14 cellular contexts compared by ENCODE assay signal in the genomic region with DNA sequence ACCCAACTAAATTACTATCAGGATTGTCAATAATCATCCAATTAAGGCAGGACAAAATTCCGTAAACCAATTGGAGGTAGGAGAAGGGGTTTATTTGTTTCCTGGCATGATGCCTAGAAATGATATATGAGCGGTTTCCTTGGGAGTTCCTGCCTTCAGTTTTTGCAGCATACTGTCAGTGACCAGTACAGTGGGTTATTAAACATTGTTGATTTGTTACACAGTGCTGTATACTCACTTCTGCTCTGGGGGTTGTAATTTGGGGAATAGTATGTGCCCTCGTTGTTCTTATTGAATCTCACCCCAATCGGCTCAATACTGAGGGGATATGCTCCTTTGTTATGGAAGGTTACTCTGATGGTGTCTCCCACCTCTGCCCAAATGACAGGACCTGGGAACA. TPM values are rescaled to one million over a fixed set of nuclear protein-coding genes. Genes with fewer than 3 reads are reported as not detected.
DNase-seq lines count a peak whose midpoint lies in the region; ATAC-seq and TF ChIP-seq lines count a peak whose summit lies in the region.
"Had no signal": no experiment of that assay in that cellular context is flagged by ENCODE, and none has a peak within 500 bp of the region (broad histone marks: within the 10 kb centered on the region; RNA-seq: fewer than 3 reads in every experiment).

No MANE protein-coding gene starts in this region.

- H3K27me3 Mint-ChIP-seq in naive thymus-derived CD8-positive, alpha-beta T cell, result peaks cover 4 to 16% (median 11%) of the 10 kb centered on the region in 5 donors
- peaks cover 54% of the 10 kb centered on the region for H3K27me3 Mint-ChIP-seq in activated CD4-positive, alpha-beta memory T cell treated with anti-CD3 and anti-CD28 coated beads, Interleukin-2, amount 10 ng/mL, durations not matched to agents 7 days and 5 days

- DNase-seq in EL (peak; percentile 48), NCI-H1417 (lab: John Stamatoyannopoulos, UW) (peak; percentile 3 to 85 (median 42)), RPMI8226 (peak; percentile 15), fibroblast of villous mesenchyme (ENCODE audit: low read depth) (peak; percentile 40)
- DNase-seq in naive thymus-derived CD8-positive, alpha-beta T cell, result no peak
- DNase-seq in stimulated activated naive CD4-positive, alpha-beta T cell treated with Interleukin-2 at 50 U/mL for 16 hours (lab: John Stamatoyannopoulos, UW), result no peak
- DNase-seq in activated CD4-positive, alpha-beta memory T cell treated with anti-CD3 and anti-CD28 coated beads, Interleukin-2, amount 10 ng/mL, durations not matched to agents 7 days and 5 days, result no peak
- DNase-seq: central memory CD4-positive, alpha-beta T cell; gastrocnemius medialis; posterior cingulate gyrus; stimulated activated CD4-positive, alpha-beta T cell treated with anti-CD3 and anti-CD28 coated beads, Interleukin-4, amount 100 ng/mL, for 4 hours had no signal

- no peaks in the 10 kb centered on the region for H3K9me3 Mint-ChIP-seq in naive thymus-derived CD8-positive, alpha-beta T cell
- H3K9me3 Mint-ChIP-seq in activated CD4-positive, alpha-beta memory T cell treated with anti-CD3 and anti-CD28 coated beads, Interleukin-2, amount 10 ng/mL, durations not matched to agents 7 days and 5 days, result no peaks in the 10 kb centered on the region
- H3K9me3 Mint-ChIP-seq: activated T-helper 17 cell treated with anti-CD3 and anti-CD28 coated beads, Interleukin-2, amount 50 U/mL, for 72 hours had no signal

- H3K27ac Mint-ChIP-seq in naive thymus-derived CD8-positive, alpha-beta T cell, result no peak overlapping the region
- H3K27ac Mint-ChIP-seq in activated CD4-positive, alpha-beta memory T cell treated with anti-CD3 and anti-CD28 coated beads, Interleukin-2, amount 10 ng/mL, durations not matched to agents 7 days and 5 days, result no peak overlapping the region
- H3K27ac Mint-ChIP-seq: activated T-helper 17 cell treated with anti-CD3 and anti-CD28 coated beads, Interleukin-2, amount 50 U/mL, for 72 hours had no signal

- no peaks in the 10 kb centered on the region for H3K36me3 Mint-ChIP-seq in naive thymus-derived CD8-positive, alpha-beta T cell
- H3K36me3 Mint-ChIP-seq in activated CD4-positive, alpha-beta memory T cell treated with anti-CD3 and anti-CD28 coated beads, Interleukin-2, amount 10 ng/mL, durations not matched to agents 7 days and 5 days (ENCODE audit: low read depth), result no peaks in the 10 kb centered on the region

- no peak for ATAC-seq in naive thymus-derived CD8-positive, alpha-beta T cell
- ATAC-seq in HG03439 (IDR thresholded peaks at IDR 0.05; ENCODE audit: unreplicated experiment), result no peak
- ATAC-seq: activated T-helper 17 cell treated with anti-CD3 and anti-CD28 coated beads, Interleukin-2, amount 50 U/mL, for 72 hours; gastrocnemius medialis had no signal

- CTCF ChIA-PET in activated CD4-positive, alpha-beta memory T cell treated with anti-CD3 and anti-CD28 coated beads, Interleukin-2, amount 10 ng/mL, durations not matched to agents 7 days and 5 days (lab: Charles Lee), result no interaction called here

- H3K4me3 ChIP-seq in fibroblast of villous mesenchyme (ENCODE audit: low read depth, low read length), result no peak overlapping the region
- H3K4me3 ChIP-seq: gastrocnemius medialis, lung had no signal

- H3K4me1 Mint-ChIP-seq in naive thymus-derived CD8-positive, alpha-beta T cell, result peaks cover 3 to 9% (median 6%) of the 10 kb centered on the region in 4 donors
- H3K4me1 Mint-ChIP-seq in activated CD4-positive, alpha-beta memory T cell treated with anti-CD3 and anti-CD28 coated beads, Interleukin-2, amount 10 ng/mL, durations not matched to agents 7 days and 5 days, result peaks cover 10% of the 10 kb centered on the region

- POLR2A ChIA-PET in naive thymus-derived CD8-positive, alpha-beta T cell (lab: Charles Lee), result no interaction called here
- POLR2A ChIA-PET in activated CD4-positive, alpha-beta memory T cell treated with anti-CD3 and anti-CD28 coated beads, Interleukin-2, amount 10 ng/mL, durations not matched to agents 7 days and 5 days (lab: Charles Lee), result no interaction called here

- no peak for TF ChIP-seq CTCF in fibroblast of villous mesenchyme (IDR thresholded peaks at IDR 0.05; ENCODE audit: insufficient read depth, low read depth, low read length)

- H3K4me3 Mint-ChIP-seq in naive thymus-derived CD8-positive, alpha-beta T cell, result no peak overlapping the region
- no peak overlapping the region for H3K4me3 Mint-ChIP-seq in activated CD4-positive, alpha-beta memory T cell treated with anti-CD3 and anti-CD28 coated beads, Interleukin-2, amount 10 ng/mL, durations not matched to agents 7 days and 5 days
- H3K4me3 Mint-ChIP-seq: activated T-helper 17 cell treated with anti-CD3 and anti-CD28 coated beads, Interleukin-2, amount 50 U/mL, for 72 hours had no signal

RNA-seq across cellular contexts. Expression of a gene that starts 22.2 kb away (rescaled TPM):
- under 0.01 TPM in 1 of 2 replicates, not detected in the other for total RNA-seq in fibroblast of villous mesenchyme
- total RNA-seq in naive thymus-derived CD8-positive, alpha-beta T cell, result not detected
- under 1 TPM in 2 of 3 donors, not detected in 1; 0.20 to 0.30 TPM for polyA plus RNA-seq in naive thymus-derived CD8-positive, alpha-beta T cell
- not detected for total RNA-seq in activated CD4-positive, alpha-beta memory T cell treated with anti-CD3 and anti-CD28 coated beads, Interleukin-2, amount 10 ng/mL, durations not matched to agents 7 days and 5 days
- total RNA-seq: activated T-helper 17 cell treated with anti-CD3 and anti-CD28 coated beads, Interleukin-2, amount 50 U/mL, for 72 hours had no signal

Comparison
In these comparisons a context has a peak if more than half of its experiments do, and no peak if none do; other contexts are left out.
1. DNase-seq: peak in EL (single experiment), NCI-H1417 (3 of 3), RPMI8226 (single experiment) and fibroblast of villous mesenchyme (single experiment); none in naive thymus-derived CD8-positive, alpha-beta T cell (0 of 10), stimulated activated naive CD4-positive, alpha-beta T cell treated with Interleukin-2 at 50 U/mL for 16 hours (single experiment) and activated CD4-positive, alpha-beta memory T cell treated with anti-CD3 and anti-CD28 coated beads, Interleukin-2, amount 10 ng/mL, durations not matched to agents 7 days and 5 days (single experiment).